In the genomic region with DNA sequence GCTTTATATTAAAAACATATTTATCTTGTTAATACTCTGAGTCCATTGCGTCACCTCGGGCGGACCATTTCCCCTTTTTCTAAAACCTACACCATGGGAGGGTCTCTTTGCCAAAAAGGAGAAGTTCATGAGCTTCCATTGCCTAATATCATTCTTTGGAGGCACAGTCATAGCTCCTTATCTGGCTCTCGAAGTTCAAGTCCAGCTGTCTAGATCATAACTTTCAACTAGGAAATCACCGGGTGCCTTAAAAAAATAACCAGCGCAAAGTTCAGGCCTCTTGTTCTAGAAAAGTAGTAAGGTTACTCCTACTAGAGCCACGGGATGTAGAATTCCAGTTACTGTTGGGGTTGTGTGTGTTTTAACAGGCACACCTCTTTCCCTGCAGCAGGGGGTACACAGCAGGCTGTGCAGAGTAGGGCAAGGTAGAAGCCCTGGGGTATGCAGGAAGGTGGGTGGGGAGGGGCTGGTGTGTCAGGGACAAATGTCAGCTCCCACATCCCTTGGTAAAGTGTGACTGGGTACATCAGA, we compare ENCODE assay signal across 11 cellular contexts. TPM values are rescaled to one million over a fixed set of nuclear protein-coding genes. Genes with fewer than 3 reads are reported as not detected.
DNase-seq lines count a peak whose midpoint lies in the region; ATAC-seq, FAIRE-seq and TF ChIP-seq lines count a peak whose summit lies in the region.
"Had no signal": no experiment of that assay in that cellular context is flagged by ENCODE, and none has a peak within 500 bp of the region (broad histone marks: within the 10 kb centered on the region; RNA-seq: fewer than 3 reads in every experiment).

No MANE protein-coding gene starts in this region.

- no peaks in the 10 kb centered on the region for H3K36me3 Mint-ChIP-seq in naive B cell
- H3K36me3 Mint-ChIP-seq in GM23338 (ENCODE audit: low read depth), result no peaks in the 10 kb centered on the region

- H3K27ac Mint-ChIP-seq in naive B cell, result peak overlapping the region; percentile 99 to 100 (median 100)
- H3K27ac Mint-ChIP-seq in GM23338, result no peak overlapping the region

- H3K4me3 ChIP-seq in ACC112 (ENCODE audit: low read depth, low read length) (peak overlapping the region; percentile 31; the same call in 1 of the 2 replicates), esophagus squamous epithelium (no peak overlapping the region), GM23338 (no peak overlapping the region)

- H3K9me3 ChIP-seq in esophagus squamous epithelium, result no peaks in the 10 kb centered on the region

- peaks cover 2% of the 10 kb centered on the region for H3K79me2 ChIP-seq in ACC112 (ENCODE audit: control insufficient read depth, insufficient read depth, low read length, unreplicated experiment)
- H3K79me2 ChIP-seq in GM23338 (replicated peaks; ENCODE audit: insufficient read depth), result 0 out of 2 replicates have a peak, but pooled peaks cover 4% of the 10 kb centered on the region

- DNase-seq in NOMO-1 treated with dmso at 0.1 percent for 144 hours (lab: John Stamatoyannopoulos, UW; ENCODE audit: unreplicated experiment) (peak; percentile 94), esophagus squamous epithelium (lab: John Stamatoyannopoulos, UW) (no peak), naive B cell (peak; percentile 90), frontal cortex (ENCODE audit: low spot score in 2 of 2) (no peak), HuH-7.5 (ENCODE audit: low spot score) (no peak), GM23338 (ENCODE audit: low spot score) (no peak)
- DNase-seq in activated CD4-positive, alpha-beta T cell treated with anti-CD3 and anti-CD28 coated beads for 4 hours, result no peak
- DNase-seq: ACHN; activated CD8-positive, alpha-beta memory T cell treated with anti-CD3 and anti-CD28 coated beads, Interleukin-2, amount 50 U/mL, for 48 hours; NCI-H526 had no signal

- H3K4me3 Mint-ChIP-seq in naive B cell (peak overlapping the region; percentile 29 to 85 (median 68)), GM23338 (no peak overlapping the region)

- H3K4me1 ChIP-seq in ACC112 (ENCODE audit: control insufficient read depth, insufficient read depth, low read length, unreplicated experiment) (peaks cover 41% of the 10 kb centered on the region), esophagus squamous epithelium (peaks cover 18 to 68% (median 32%) of the 10 kb centered on the region in 3 donors), GM23338 (ENCODE audit: insufficient read depth) (peaks cover 29% of the 10 kb centered on the region)

- intact Hi-C loops in esophagus squamous epithelium (cut with DNase I), result no loop called here

- H4K20me1 ChIP-seq in GM23338 (replicated peaks; ENCODE audit: insufficient read depth), result no peaks in the 10 kb centered on the region

- ATAC-seq in naive B cell (ENCODE audit: low read depth in 2 of 2) (peak; percentile 20 to 22), GM23338 (no peak)

- H2AFZ ChIP-seq in ACC112 (ENCODE audit: low read length, unreplicated experiment) (peak overlapping the region; percentile 32), GM23338 (no peak overlapping the region)

- H3K27me3 Mint-ChIP-seq in naive B cell (no peaks in the 10 kb centered on the region), GM23338 (ENCODE audit: insufficient read depth, low read depth, poor library complexity) (peaks cover 13% of the 10 kb centered on the region)

- TF ChIP-seq POLR2A in esophagus squamous epithelium (IDR thresholded peaks at IDR 0.05), result no peak

- H3K4me2 ChIP-seq in GM23338, result no peak overlapping the region

- H3K27me3 ChIP-seq in ACC112 (ENCODE audit: insufficient read depth, low read length) (no peaks in the 10 kb centered on the region), esophagus squamous epithelium (no peaks in the 10 kb centered on the region), GM23338 (ENCODE audit: insufficient read depth) (no peaks in the 10 kb centered on the region)

- WGBS in esophagus squamous epithelium, 2 donors, result 40 to 48% methylated on average over 6 to 7 of the region's 7 CpGs

- peaks cover 44 to 62% (median 50%) of the 10 kb centered on the region in 3 donors for H3K4me1 Mint-ChIP-seq in naive B cell
- H3K4me1 Mint-ChIP-seq in GM23338, result peaks cover 43% of the 10 kb centered on the region

- no peak for FAIRE-seq in frontal cortex (lab: Jason Lieb, UNC)

- TF ChIP-seq CTCF in esophagus squamous epithelium (IDR thresholded peaks at IDR 0.05) (no peak), GM23338 (conservative IDR thresholded peaks at IDR 0.05; ENCODE audit: low read depth in 2 of 2) (no peak)

- H3K9me3 Mint-ChIP-seq in naive B cell (no peaks in the 10 kb centered on the region), GM23338 (no peaks in the 10 kb centered on the region)

- H3F3A ChIP-seq in GM23338 (replicated peaks; ENCODE audit: low read depth), result peaks cover 3% of the 10 kb centered on the region; the same call in 1 of the 2 replicates

- H3K36me3 ChIP-seq in ACC112 (ENCODE audit: insufficient read depth, low read length) (no peaks in the 10 kb centered on the region), esophagus squamous epithelium (no peaks in the 10 kb centered on the region), GM23338 (ENCODE audit: insufficient read depth) (no peaks in the 10 kb centered on the region)

- no peaks in the 10 kb centered on the region for H3K9me2 ChIP-seq in GM23338 (ENCODE audit: insufficient read depth)

- H3K27ac ChIP-seq in ACC112 (ENCODE audit: low read depth, low read length), result peak overlapping the region; percentile 77
- H3K27ac ChIP-seq in esophagus squamous epithelium, result peak overlapping the region in 3 of 4 donors; percentile 87 to 90 (median 89)
- no peak overlapping the region for H3K27ac ChIP-seq in GM23338 (ENCODE audit: low read depth)

TF ChIP-seq in GM23338, 12 proteins besides CTCF, POLR2A, EP300 and RAD21 (continues in another document):
- TF ChIP-seq, protein P1, sequence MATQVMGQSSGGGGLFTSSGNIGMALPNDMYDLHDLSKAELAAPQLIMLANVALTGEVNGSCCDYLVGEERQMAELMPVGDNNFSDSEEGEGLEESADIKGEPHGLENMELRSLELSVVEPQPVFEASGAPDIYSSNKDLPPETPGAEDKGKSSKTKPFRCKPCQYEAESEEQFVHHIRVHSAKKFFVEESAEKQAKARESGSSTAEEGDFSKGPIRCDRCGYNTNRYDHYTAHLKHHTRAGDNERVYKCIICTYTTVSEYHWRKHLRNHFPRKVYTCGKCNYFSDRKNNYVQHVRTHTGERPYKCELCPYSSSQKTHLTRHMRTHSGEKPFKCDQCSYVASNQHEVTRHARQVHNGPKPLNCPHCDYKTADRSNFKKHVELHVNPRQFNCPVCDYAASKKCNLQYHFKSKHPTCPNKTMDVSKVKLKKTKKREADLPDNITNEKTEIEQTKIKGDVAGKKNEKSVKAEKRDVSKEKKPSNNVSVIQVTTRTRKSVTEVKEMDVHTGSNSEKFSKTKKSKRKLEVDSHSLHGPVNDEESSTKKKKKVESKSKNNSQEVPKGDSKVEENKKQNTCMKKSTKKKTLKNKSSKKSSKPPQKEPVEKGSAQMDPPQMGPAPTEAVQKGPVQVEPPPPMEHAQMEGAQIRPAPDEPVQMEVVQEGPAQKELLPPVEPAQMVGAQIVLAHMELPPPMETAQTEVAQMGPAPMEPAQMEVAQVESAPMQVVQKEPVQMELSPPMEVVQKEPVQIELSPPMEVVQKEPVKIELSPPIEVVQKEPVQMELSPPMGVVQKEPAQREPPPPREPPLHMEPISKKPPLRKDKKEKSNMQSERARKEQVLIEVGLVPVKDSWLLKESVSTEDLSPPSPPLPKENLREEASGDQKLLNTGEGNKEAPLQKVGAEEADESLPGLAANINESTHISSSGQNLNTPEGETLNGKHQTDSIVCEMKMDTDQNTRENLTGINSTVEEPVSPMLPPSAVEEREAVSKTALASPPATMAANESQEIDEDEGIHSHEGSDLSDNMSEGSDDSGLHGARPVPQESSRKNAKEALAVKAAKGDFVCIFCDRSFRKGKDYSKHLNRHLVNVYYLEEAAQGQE (IDR thresholded peaks at IDR 0.05; ENCODE audit: unreplicated experiment), result no peak
- TF ChIP-seq EZH2phosphoT487 (IDR thresholded peaks at IDR 0.05; ENCODE audit: unreplicated experiment), result no peak

RNA-seq across cellular contexts. Expression of a gene that starts 50.6 kb away (rescaled TPM):
- total RNA-seq in esophagus squamous epithelium (100 to 1,000 TPM in 2 of 4 donors, 10 to 100 TPM in 2; 84.9 to 152 (median 120) TPM), frontal cortex (27.7 TPM)
- polyA plus RNA-seq in naive B cell (ENCODE audit: low read depth in 6 of 6) (10 to 100 TPM; 45.8 to 88.7 (median 68.2) TPM), GM23338 (2016; fragmentation: Nextera tagmentation; extraction: Ambion mirVana) (160 and 178 TPM in 2 replicates)
- 57.4 and 59.6 TPM in 2 replicates for total RNA-seq in GM23338 (2014; rRNA removed; shearing (Covaris generic))

Comparison
In these comparisons a context has a peak if more than half of its experiments do, and no peak if none do; other contexts are left out.
1. DNase-seq: peak in NOMO-1 treated with dmso at 0.1 percent for 144 hours (single experiment) and naive B cell (single experiment); none in esophagus squamous epithelium (single experiment), activated CD4-positive, alpha-beta T cell treated with anti-CD3 and anti-CD28 coated beads for 4 hours (0 of 2), frontal cortex (0 of 2), HuH-7.5 (single experiment) and GM23338 (single experiment).